ENCODE assay signal across 1 cellular context in genomic region chr2:11375689-11376027, GRCh38.
TF ChIP-seq lines count a peak whose summit lies in the region.

No MANE protein-coding gene starts in this region.

TF ChIP-seq in A549, 52 proteins besides CTCF, POLR2A, EP300 and RAD21 (continued from another document):
- TF ChIP-seq USF2 (IDR thresholded peaks at IDR 0.05) (no peak), ZSCAN20 (CRISPR knock-in tag; IDR thresholded peaks at IDR 0.05) (no peak)
TF ChIP-seq in A549: peak in this region for 0.
